ENCODE assay signal across 15 cellular contexts in the genomic region with DNA sequence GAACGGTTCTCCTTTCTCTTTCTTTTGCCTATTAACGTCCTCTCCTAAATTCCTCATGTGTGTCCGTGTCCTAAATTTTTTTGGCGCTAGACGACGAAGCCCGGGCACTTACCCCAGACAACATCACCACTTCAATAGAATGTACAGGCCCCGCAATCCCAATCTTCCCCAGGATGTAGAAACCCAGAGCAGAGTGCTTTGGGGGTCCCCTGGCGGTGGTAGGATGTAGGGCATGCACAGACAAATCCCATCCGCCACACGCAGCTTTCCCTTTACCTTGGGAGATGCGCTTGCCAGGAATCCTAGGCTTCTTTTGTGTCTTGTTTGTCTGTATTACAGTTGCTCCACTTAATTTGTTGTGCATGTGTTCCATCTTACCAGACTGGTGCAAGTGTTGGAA.
DNase-seq lines count a peak whose midpoint lies in the region; ATAC-seq and TF ChIP-seq lines count a peak whose summit lies in the region.
"Had no signal": no experiment of that assay in that cellular context is flagged by ENCODE, and none has a peak within 500 bp of the region (broad histone marks: within the 10 kb centered on the region; RNA-seq: fewer than 3 reads in every experiment).

No MANE protein-coding gene starts in this region.

- TF ChIP-seq CTCF in AG09309 (IDR thresholded peaks at IDR 0.05; ENCODE audit: control insufficient read depth, insufficient read depth, low read depth, low read length, missing control alignments): peak; percentile 8
- TF ChIP-seq CTCF in GM12875 (IDR thresholded peaks at IDR 0.05; ENCODE audit: borderline replicate concordance, insufficient read depth, low read depth, low read length): peak; percentile 34; the same call in 1 of the 2 replicates
- TF ChIP-seq CTCF in OCI-LY1 (IDR thresholded peaks at IDR 0.05; ENCODE audit: low read length): peak; percentile 38; the same call in 1 of the 2 replicates
- peak; percentile 11 for TF ChIP-seq CTCF in fibroblast of villous mesenchyme (IDR thresholded peaks at IDR 0.05; ENCODE audit: insufficient read depth, low read depth, low read length)

- no peaks in the 10 kb centered on the region for H3K27me3 ChIP-seq in OCI-LY1 (ENCODE audit: insufficient read depth, low read length)
- H3K27me3 ChIP-seq: uterus had no signal

- no peak overlapping the region for H3K27ac ChIP-seq in OCI-LY1 (ENCODE audit: low read depth, low read length, poor library complexity, severe bottlenecking)
- H3K27ac ChIP-seq: uterus had no signal

- H3K36me3 ChIP-seq in OCI-LY1 (ENCODE audit: insufficient read depth, low read length): no peaks in the 10 kb centered on the region; the same call in 1 of the 2 replicates
- H3K36me3 ChIP-seq: uterus had no signal

- no peaks in the 10 kb centered on the region for H4K20me1 ChIP-seq in OCI-LY1 (ENCODE audit: insufficient read depth, low read length)

- H3K9ac ChIP-seq in OCI-LY1 (ENCODE audit: low read length): no peak overlapping the region

- no peaks in the 10 kb centered on the region for H3K79me2 ChIP-seq in OCI-LY1 (ENCODE audit: insufficient read depth, low read length)

- H3K9me3 ChIP-seq in OCI-LY1 (ENCODE audit: low read length): no peaks in the 10 kb centered on the region

- H3K4me3 ChIP-seq in AG09309 (ENCODE audit: control insufficient read depth, low read depth, low read length): no peak overlapping the region
- no peak overlapping the region for H3K4me3 ChIP-seq in GM12875 (ENCODE audit: low read depth, low read length)
- no peak overlapping the region for H3K4me3 ChIP-seq in OCI-LY1 (ENCODE audit: low read depth, low read length, poor library complexity, severe bottlenecking)
- H3K4me3 ChIP-seq in fibroblast of villous mesenchyme (ENCODE audit: low read depth, low read length): no peak overlapping the region
- H3K4me3 ChIP-seq: uterus had no signal

- H3K9me2 ChIP-seq in OCI-LY1 (ENCODE audit: low read depth, low read length): no peaks in the 10 kb centered on the region

- no peaks in the 10 kb centered on the region for H3F3A ChIP-seq in OCI-LY1 (ENCODE audit: insufficient read depth, low read length)

- ATAC-seq in GM21576 (IDR thresholded peaks at IDR 0.05; ENCODE audit: unreplicated experiment): no peak
- ATAC-seq: esophagus mucosa, left ventricle myocardium superior had no signal

- no peak for DNase-seq in AG09309 (ENCODE audit: low read depth)
- DNase-seq in fibroblast of villous mesenchyme (ENCODE audit: low read depth): no peak
- no peak for DNase-seq in NCI-H1417 (lab: John Stamatoyannopoulos, UW)
- DNase-seq in AG08395 (ENCODE audit: low spot score): no peak
- no peak for DNase-seq in NCI-H2081 (lab: John Stamatoyannopoulos, UW)
- DNase-seq: activated CD4-positive, alpha-beta memory T cell treated with anti-CD3 and anti-CD28 coated beads, Interleukin-2, amount 10 ng/mL, durations not matched to agents 7 days and 5 days; C1 segment of cervical spinal cord; hippocampal formation; left ventricle myocardium superior; posterior cingulate gyrus; uterus had no signal

- H3K4me2 ChIP-seq in OCI-LY1 (ENCODE audit: low read length): no peak overlapping the region

- no peaks in the 10 kb centered on the region for H3K4me1 ChIP-seq in OCI-LY1 (ENCODE audit: insufficient read depth, low read length, severe bottlenecking)
- H3K4me1 ChIP-seq: uterus had no signal

- no peak overlapping the region for H2AFZ ChIP-seq in OCI-LY1 (ENCODE audit: low read length)
